In genomic region chr2:54558188-54558975, GRCh38 we compare ENCODE assay signal across 8 cellular contexts.
A peak's percentile ranks its signal among the peaks of the same experiment; 100 is the strongest.
DNase-seq lines count a peak whose midpoint lies in the region; ATAC-seq and TF ChIP-seq lines count a peak whose summit lies in the region.

No MANE protein-coding gene starts in this region.

- peak overlapping the region; percentile 95 for H3K27ac Mint-ChIP-seq in CD4-positive, alpha-beta T cell
- H3K27ac Mint-ChIP-seq in nephron progenitor cell (peak overlapping the region; percentile 89), type B pancreatic cell (peak overlapping the region; percentile 90)

- H3K9me3 ChIP-seq in CD4-positive, alpha-beta T cell (ENCODE audit: control insufficient read depth, low read length) = no peaks in the 10 kb centered on the region
- no peaks in the 10 kb centered on the region for H3K9me3 ChIP-seq in NT2/D1 (ENCODE audit: insufficient read depth, low read length)

- peak overlapping the region; percentile 94 for H3K9ac ChIP-seq in NT2/D1 (ENCODE audit: insufficient read length, low read depth)

- peaks cover 9% of the 10 kb centered on the region for H3K36me3 ChIP-seq in NT2/D1 (ENCODE audit: insufficient read depth, insufficient read length, low read length)

- H3K4me3 ChIP-seq in NT2/D1 (ENCODE audit: insufficient read length, low read depth) = peak overlapping the region; percentile 89

- no peak for TF ChIP-seq CTCF in CD4-positive, alpha-beta T cell (IDR thresholded peaks at IDR 0.05)
- TF ChIP-seq CTCF in nephron progenitor cell (IDR thresholded peaks at IDR 0.05) = no peak
- no peak for TF ChIP-seq CTCF in type B pancreatic cell (conservative IDR thresholded peaks at IDR 0.05)

- POLR2A ChIA-PET in CD4-positive, alpha-beta T cell (lab: Charles Lee) = interaction anchor here (0.6 to 7.4 kb wide), 24 partner anchors 8 to 791 kb away, joined by 3 to 158 read pairs (median 8); partner anchors contain the start of genes CHAC2 and EML6

- CTCF ChIA-PET in CD4-positive, alpha-beta T cell (lab: Charles Lee) = interaction anchor here (0.7 to 3.5 kb wide), 19 partner anchors 13 to 491 kb away, joined by 3 to 30 read pairs (median 3); no protein-coding TSS in a partner anchor

- peak; percentile 66 for ATAC-seq in CD4-positive, alpha-beta T cell (ENCODE audit: poor library complexity)
- peak; percentile 51 for ATAC-seq in GM19397 (IDR thresholded peaks at IDR 0.05; ENCODE audit: unreplicated experiment)
- ATAC-seq in HG03520 (IDR thresholded peaks at IDR 0.05; ENCODE audit: unreplicated experiment) = peak; percentile 43

- no peaks in the 10 kb centered on the region for H3K9me3 Mint-ChIP-seq in CD4-positive, alpha-beta T cell
- H3K9me3 Mint-ChIP-seq in nephron progenitor cell (no peaks in the 10 kb centered on the region), type B pancreatic cell (no peaks in the 10 kb centered on the region)

- H3K27me3 ChIP-seq in CD4-positive, alpha-beta T cell (ENCODE audit: control insufficient read depth, insufficient read depth, low read length) = no peaks in the 10 kb centered on the region
- no peaks in the 10 kb centered on the region for H3K27me3 ChIP-seq in NT2/D1 (ENCODE audit: insufficient read depth, insufficient read length)

- H3K36me3 Mint-ChIP-seq in CD4-positive, alpha-beta T cell (ENCODE audit: low read depth) = peaks cover 46% of the 10 kb centered on the region
- no peaks in the 10 kb centered on the region for H3K36me3 Mint-ChIP-seq in nephron progenitor cell (ENCODE audit: low read depth)
- H3K36me3 Mint-ChIP-seq in type B pancreatic cell = peaks cover 5% of the 10 kb centered on the region

- H3K4me3 Mint-ChIP-seq in CD4-positive, alpha-beta T cell = peak overlapping the region; percentile 98
- H3K4me3 Mint-ChIP-seq in nephron progenitor cell (peak overlapping the region; percentile 98), type B pancreatic cell (peak overlapping the region; percentile 89)

- peaks cover 2% of the 10 kb centered on the region for H3K4me1 ChIP-seq in NT2/D1 (ENCODE audit: insufficient read depth, insufficient read length)

- intact Hi-C loops in CD4-positive, alpha-beta T cell (cut with DNase I, micrococcal nuclease) = loop anchor here (1.0 to 5.0 kb wide), 7 partner anchors 16 to 164 kb away; partner anchors contain the start of gene EML6 (in 1 of the 2)

- H3K4me1 Mint-ChIP-seq in CD4-positive, alpha-beta T cell (ENCODE audit: low read depth) = peaks cover 72% of the 10 kb centered on the region
- H3K4me1 Mint-ChIP-seq in nephron progenitor cell = peaks cover 66% of the 10 kb centered on the region
- H3K4me1 Mint-ChIP-seq in type B pancreatic cell (ENCODE audit: unreplicated experiment) = peaks cover 59% of the 10 kb centered on the region

- DNase-seq in CD4-positive, alpha-beta T cell = peak; percentile 35 to 70 (median 57)
- DNase-seq in NT2/D1 (ENCODE audit: low read depth, low spot score) = peak; percentile 79
- peak; percentile 76 to 80 for DNase-seq in activated T-cell treated with anti-CD3 and anti-CD28 coated beads, Interleukin-2, amount 50 U/mL, for 48 hours
- DNase-seq in fibroblast of gingiva (ENCODE audit: low read depth) = peak; percentile 50
- DNase-seq in nephron progenitor cell = peak; percentile 75
- peak; percentile 83 for DNase-seq in type B pancreatic cell (ENCODE audit: extremely low spot score, unreplicated experiment)

- H3K27me3 Mint-ChIP-seq in CD4-positive, alpha-beta T cell = no peaks in the 10 kb centered on the region
- H3K27me3 Mint-ChIP-seq in nephron progenitor cell (ENCODE audit: low read depth, poor library complexity) (no peaks in the 10 kb centered on the region), type B pancreatic cell (no peaks in the 10 kb centered on the region)

- peak overlapping the region; percentile 89 for H3K27ac ChIP-seq in CD4-positive, alpha-beta T cell (ENCODE audit: low read depth, low read length)

Comparison
In these comparisons a context has a peak if more than half of its experiments do, and no peak if none do; other contexts are left out.
1. Peak in every context shown above with its lines: DNase-seq, ATAC-seq, H3K4me3 ChIP-seq and H3K27ac ChIP-seq.